26 cellular contexts compared by ENCODE assay signal in the genomic region with DNA sequence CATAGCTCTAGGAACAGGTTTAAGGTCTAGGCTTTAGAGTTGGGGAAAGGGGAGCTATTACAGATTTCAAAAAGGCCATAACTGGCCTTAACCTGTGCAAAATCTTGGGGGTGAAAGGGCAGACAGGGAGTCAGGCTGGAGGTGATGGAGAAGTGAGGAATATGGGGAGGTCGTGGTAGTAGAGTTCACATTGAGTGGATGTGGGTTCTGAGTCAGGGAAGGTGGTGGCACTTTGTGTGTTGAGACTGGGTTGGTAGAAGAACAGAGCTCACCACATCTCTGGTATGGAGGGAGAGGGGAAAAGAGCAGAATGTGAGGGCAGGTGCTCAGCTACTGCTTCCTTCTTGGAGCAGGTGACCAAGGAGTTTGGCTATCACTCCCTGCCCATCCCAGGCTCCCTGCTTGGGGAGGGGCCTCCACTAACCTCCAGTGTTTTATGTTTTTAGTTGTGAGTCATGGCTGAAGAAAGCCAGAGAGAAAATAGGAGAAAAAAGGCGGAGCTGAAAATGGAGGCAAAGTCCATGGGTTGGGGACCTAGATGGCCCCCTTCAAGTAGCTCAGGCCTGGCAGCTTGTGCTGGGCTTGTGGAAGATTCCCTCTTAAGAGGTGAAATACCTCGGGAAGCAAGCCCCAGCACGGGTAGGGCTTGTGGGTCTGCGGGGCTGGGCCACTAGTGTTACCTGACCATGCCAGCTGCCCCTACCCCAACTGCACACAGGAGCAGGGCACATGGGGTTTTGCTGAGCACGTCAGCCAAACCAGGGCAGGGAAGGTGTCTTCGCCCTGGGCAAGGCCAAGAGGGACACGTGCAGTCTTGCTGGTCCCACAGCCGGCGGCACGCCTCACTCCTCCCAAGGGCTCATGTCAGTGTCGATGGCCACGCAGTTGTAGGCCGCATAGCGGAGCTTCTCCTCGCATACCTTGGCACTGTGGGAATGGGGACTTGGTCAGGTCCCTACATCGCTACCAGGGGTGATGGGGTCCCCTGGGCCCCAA. TPM values are rescaled to one million over a fixed set of nuclear protein-coding genes. Genes with fewer than 3 reads are reported as not detected.
DNase-seq lines count a peak whose midpoint lies in the region; ATAC-seq, FAIRE-seq and TF ChIP-seq lines count a peak whose summit lies in the region.
"Had no signal": no experiment of that assay in that cellular context is flagged by ENCODE, and none has a peak within 500 bp of the region (broad histone marks: within the 10 kb centered on the region; RNA-seq: fewer than 3 reads in every experiment).

No MANE protein-coding gene starts in this region.

- H3K27me3 Mint-ChIP-seq in activated naive CD4-positive, alpha-beta T cell treated with anti-CD3 and anti-CD28 coated beads, Interleukin-2, amount 50 U/mL, for 24 hours: no peaks in the 10 kb centered on the region
- H3K27me3 Mint-ChIP-seq in activated naive CD4-positive, alpha-beta T cell treated with anti-CD3 and anti-CD28 coated beads for 36 hours (ENCODE audit: low read depth): no peaks in the 10 kb centered on the region
- H3K27me3 Mint-ChIP-seq: activated CD8-positive, alpha-beta memory T cell treated with anti-CD3 and anti-CD28 coated beads, Interleukin-2, amount 10 ng/mL, durations not matched to agents 7 days and 5 days had no signal

- no peak overlapping the region for H3K4ac ChIP-seq in IMR-90 (ENCODE audit: low read depth, low read length)

- 100% methylated on average over 8 of the region's 17 CpGs; no CpG with 5 or more reads in 1 of the 2 experiments for WGBS in IMR-90 (ENCODE audit: extremely low coverage in 2 of 2, insufficient read length in 1 of 2), 2 experiments

- H3K27me3 ChIP-seq in IMR-90 (ENCODE audit: control insufficient read depth, insufficient read depth, low read length) (no peaks in the 10 kb centered on the region), endothelial cell of umbilical vein (ENCODE audit: control insufficient read depth in 2 of 2, insufficient read depth in 2 of 2, low read length in 2 of 2) (no peaks in the 10 kb centered on the region), osteoblast (ENCODE audit: insufficient read depth, low read length) (no peaks in the 10 kb centered on the region)
- H3K27me3 ChIP-seq: dorsolateral prefrontal cortex, pancreas had no signal

- POLR2A ChIA-PET in IMR-90 (lab: Charles Lee; ENCODE audit: unreplicated experiment): interaction anchor here (0.5 kb wide), 1 partner anchor 300 kb away, joined by 6 read pairs; no protein-coding TSS in a partner anchor
- POLR2A ChIA-PET in endothelial cell of umbilical vein (lab: Charles Lee): no interaction called here

- no peak overlapping the region for H2BK15ac ChIP-seq in IMR-90 (ENCODE audit: low read depth, low read length)

- in situ Hi-C loops in IMR-90 (cut with MboI; ENCODE audit: low sequenced_read_pairs): no loop called here

- CTCF ChIA-PET in activated naive CD4-positive, alpha-beta T cell treated with anti-CD3 and anti-CD28 coated beads for 36 hours (lab: Charles Lee): interaction anchor here (1.2 kb wide), 1 partner anchor 11 kb away, joined by 3 read pairs; no protein-coding TSS in a partner anchor
- CTCF ChIA-PET in IMR-90 (lab: Yijun Ruan, JAX) (no interaction called here), endothelial cell of umbilical vein (lab: Charles Lee) (interaction anchor here (0.9 to 1.5 kb wide), 3 partner anchors 13 to 167 kb away, joined by 4 to 5 read pairs (median 4); partner anchors contain the start of gene EIF2B3)

- H2BK120ac ChIP-seq in IMR-90 (ENCODE audit: low read depth, low read length): no peak overlapping the region

- H3K36me3 Mint-ChIP-seq in activated naive CD4-positive, alpha-beta T cell treated with anti-CD3 and anti-CD28 coated beads, Interleukin-2, amount 50 U/mL, for 24 hours: peaks cover 13% of the 10 kb centered on the region
- peaks cover 15% of the 10 kb centered on the region for H3K36me3 Mint-ChIP-seq in activated naive CD4-positive, alpha-beta T cell treated with anti-CD3 and anti-CD28 coated beads for 36 hours (ENCODE audit: low read depth)

- H3K56ac ChIP-seq in IMR-90 (ENCODE audit: extremely low read depth, insufficient read depth, low read length): no peak overlapping the region

- H3K4me1 ChIP-seq in IMR-90 (ENCODE audit: control insufficient read depth, insufficient read depth, low read length) (no peaks in the 10 kb centered on the region), endothelial cell of umbilical vein (ENCODE audit: control insufficient read depth, extremely low read depth, insufficient read depth, low read length) (no peaks in the 10 kb centered on the region), osteoblast (ENCODE audit: insufficient read depth, low read length) (no peaks in the 10 kb centered on the region)
- H3K4me1 ChIP-seq: lower lobe of right lung, pancreas had no signal

- no peak overlapping the region for H3K4me3 Mint-ChIP-seq in activated naive CD4-positive, alpha-beta T cell treated with anti-CD3 and anti-CD28 coated beads, Interleukin-2, amount 50 U/mL, for 24 hours
- H3K4me3 Mint-ChIP-seq in activated naive CD4-positive, alpha-beta T cell treated with anti-CD3 and anti-CD28 coated beads for 36 hours: no peak overlapping the region
- H3K4me3 Mint-ChIP-seq: activated CD8-positive, alpha-beta memory T cell treated with anti-CD3 and anti-CD28 coated beads, Interleukin-2, amount 10 ng/mL, durations not matched to agents 7 days and 5 days had no signal

- no peak overlapping the region for H2AFZ ChIP-seq in IMR-90 (replicated peaks; ENCODE audit: low read length, poor library complexity)
- no peak overlapping the region for H2AFZ ChIP-seq in endothelial cell of umbilical vein (ENCODE audit: low read depth, low read length)
- H2AFZ ChIP-seq in osteoblast (ENCODE audit: low read length): no peak overlapping the region

- BruUV-seq in IMR-90 (replicated peaks; lab: Mats Ljungman, UMichigan): TSS peak; percentile 63
- BruUV-seq in endothelial cell of umbilical vein (replicated peaks; lab: Mats Ljungman, UMichigan): TSS peak; percentile 65

- H4K91ac ChIP-seq in IMR-90 (ENCODE audit: insufficient read depth, low read depth, low read length): no peak overlapping the region

- no peak overlapping the region for H3K14ac ChIP-seq in IMR-90 (replicated peaks; ENCODE audit: low read depth, low read length)

- no peak overlapping the region for H3K23ac ChIP-seq in IMR-90 (ENCODE audit: low read depth, low read length)

- TF ChIP-seq RAD21 in IMR-90 (IDR thresholded peaks at IDR 0.05; ENCODE audit: low read length): no peak

- FAIRE-seq in endothelial cell of umbilical vein (lab: Jason Lieb, UNC): no peak
- FAIRE-seq: GM19239, HTR-8/SVneo, islet of Langerhans, pancreas, urothelium cell line had no signal

- no peak overlapping the region for H2BK20ac ChIP-seq in IMR-90 (ENCODE audit: low read depth, low read length)

- H3K9me3 ChIP-seq in IMR-90 (ENCODE audit: control insufficient read depth, insufficient read depth, low read length) (no peaks in the 10 kb centered on the region), endothelial cell of umbilical vein (replicated peaks; ENCODE audit: control insufficient read depth, insufficient read depth, low read length) (no peaks in the 10 kb centered on the region), osteoblast (ENCODE audit: low read depth, low read length) (no peaks in the 10 kb centered on the region)
- H3K9me3 ChIP-seq: lower lobe of right lung, pancreas had no signal

- H3K79me2 ChIP-seq in endothelial cell of umbilical vein (ENCODE audit: control insufficient read depth, insufficient read depth, low read length) (no peaks in the 10 kb centered on the region), osteoblast (ENCODE audit: insufficient read depth, low read length) (no peaks in the 10 kb centered on the region)

- no peak for ATAC-seq in IMR-90 (ENCODE audit: low read depth)
- ATAC-seq: activated CD8-positive, alpha-beta memory T cell treated with anti-CD3 and anti-CD28 coated beads, Interleukin-2, amount 10 ng/mL, durations not matched to agents 7 days and 5 days; lower lobe of right lung; right cardiac atrium had no signal

- no peak for DNase-seq in activated naive CD4-positive, alpha-beta T cell treated with anti-CD3 and anti-CD28 coated beads for 36 hours
- DNase-seq in IMR-90 (no peak), endothelial cell of umbilical vein (ENCODE audit: low read depth, low spot score) (no peak), osteoblast (ENCODE audit: insufficient read length, low spot score, missing footprints) (peak; percentile 61), NCI-H82 treated with DMSO at 0.1 percent for 48 hours (lab: John Stamatoyannopoulos, UW; ENCODE audit: unreplicated experiment) (no peak), RPMI8226 (no peak), NK-92 (lab: John Stamatoyannopoulos, UW; ENCODE audit: unreplicated experiment) (no peak)
- DNase-seq: activated CD8-positive, alpha-beta memory T cell treated with anti-CD3 and anti-CD28 coated beads, Interleukin-2, amount 10 ng/mL, durations not matched to agents 7 days and 5 days; amygdala; central memory CD4-positive, alpha-beta T cell; dorsolateral prefrontal cortex; hypothalamus; Karpas-422; lower lobe of right lung; NCI-H2029; NCI-H2227 treated with DMSO at 0.1 percent for 48 hours; pancreas; right cardiac atrium; substantia nigra had no signal

- peak overlapping the region; percentile 26 for H3K27ac Mint-ChIP-seq in activated naive CD4-positive, alpha-beta T cell treated with anti-CD3 and anti-CD28 coated beads, Interleukin-2, amount 50 U/mL, for 24 hours
- no peak overlapping the region for H3K27ac Mint-ChIP-seq in activated naive CD4-positive, alpha-beta T cell treated with anti-CD3 and anti-CD28 coated beads for 36 hours
- H3K27ac Mint-ChIP-seq: activated CD8-positive, alpha-beta memory T cell treated with anti-CD3 and anti-CD28 coated beads, Interleukin-2, amount 10 ng/mL, durations not matched to agents 7 days and 5 days; activated T-helper 2 cell treated with anti-CD3 and anti-CD28 coated beads, Interferon-gamma antibody, Interleukin-2, Interleukin-4, amounts not matched to agents 10 μg/mL and 5 μg/mL and 100 μg/mL, durations not matched to agents 14 hours and 24 hours and 36 hours had no signal

- H2AK5ac ChIP-seq in IMR-90 (ENCODE audit: low read depth, low read length): no peak overlapping the region

- H4K5ac ChIP-seq in IMR-90 (ENCODE audit: low read depth, low read length): no peak overlapping the region

- H3K9me1 ChIP-seq in IMR-90 (ENCODE audit: insufficient read depth, low read length): 0 out of 2 replicates have a peak, but pooled peaks cover 3% of the 10 kb centered on the region
- H3K9me1 ChIP-seq in endothelial cell of umbilical vein (replicated peaks; ENCODE audit: control insufficient read depth, extremely low read depth, insufficient read depth, low read length): no peaks in the 10 kb centered on the region

- no peaks in the 10 kb centered on the region for H3K79me1 ChIP-seq in IMR-90 (ENCODE audit: low read depth in 1 of 2, low read length in 2 of 2)

- H2AK9ac ChIP-seq in IMR-90 (replicated peaks; ENCODE audit: low read depth, low read length, poor library complexity): no peak overlapping the region

- no peaks in the 10 kb centered on the region for H4K20me1 ChIP-seq in IMR-90 (ENCODE audit: insufficient read depth, low read length)
- no peaks in the 10 kb centered on the region for H4K20me1 ChIP-seq in endothelial cell of umbilical vein (replicated peaks; ENCODE audit: control insufficient read depth, extremely low read depth, insufficient read depth, low read length)
- no peaks in the 10 kb centered on the region for H4K20me1 ChIP-seq in osteoblast (ENCODE audit: insufficient read depth, low read length)

- no peak for TF ChIP-seq CTCF in IMR-90 (conservative IDR thresholded peaks at IDR 0.05; ENCODE audit: low read depth, low read length)
- no peak for TF ChIP-seq CTCF in endothelial cell of umbilical vein (IDR thresholded peaks at IDR 0.05; ENCODE audit: extremely low read depth in 1 of 2, insufficient read depth in 1 of 2, low read depth in 1 of 2, low read length in 2 of 2)
- no peak for TF ChIP-seq CTCF in osteoblast (IDR thresholded peaks at IDR 0.05; ENCODE audit: extremely low read depth, low read depth, low read length)

- H3K9ac ChIP-seq in IMR-90 (ENCODE audit: low read depth, low read length): no peak overlapping the region
- no peak overlapping the region for H3K9ac ChIP-seq in endothelial cell of umbilical vein (replicated peaks; ENCODE audit: extremely low read depth, insufficient read depth, low read length)

- H3K4me2 ChIP-seq in IMR-90 (ENCODE audit: low read depth, low read length): no peak overlapping the region
- H3K4me2 ChIP-seq in endothelial cell of umbilical vein (ENCODE audit: insufficient read depth, low read length): no peak overlapping the region
- H3K4me2 ChIP-seq in osteoblast (ENCODE audit: insufficient read depth, low read length): no peak overlapping the region

- TF ChIP-seq POLR2A in IMR-90 (IDR thresholded peaks at IDR 0.05; ENCODE audit: low read depth, low read length) (no peak), endothelial cell of umbilical vein (IDR thresholded peaks at IDR 0.05; ENCODE audit: low read depth, low read length) (no peak)

- no peak overlapping the region for H2BK5ac ChIP-seq in IMR-90 (ENCODE audit: low read depth, low read length, poor library complexity, severe bottlenecking)

- H4K8ac ChIP-seq in IMR-90 (ENCODE audit: low read depth in 2 of 2, low read length in 2 of 2): no peak overlapping the region

- H3K36me3 ChIP-seq in IMR-90 (ENCODE audit: control insufficient read depth, insufficient read depth, low read length): peaks cover 54% of the 10 kb centered on the region
- H3K36me3 ChIP-seq in endothelial cell of umbilical vein (ENCODE audit: control insufficient read depth in 2 of 2, extremely low read depth in 1 of 2, insufficient read depth in 2 of 2, low read length in 2 of 2): peaks cover 10 to 53% of the 10 kb centered on the region in 2 experiments
- peaks cover 53% of the 10 kb centered on the region for H3K36me3 ChIP-seq in osteoblast (ENCODE audit: insufficient read depth, low read length)

- peaks cover 9% of the 10 kb centered on the region for H3K4me1 Mint-ChIP-seq in activated naive CD4-positive, alpha-beta T cell treated with anti-CD3 and anti-CD28 coated beads, Interleukin-2, amount 50 U/mL, for 24 hours
- peaks cover 8% of the 10 kb centered on the region for H3K4me1 Mint-ChIP-seq in activated naive CD4-positive, alpha-beta T cell treated with anti-CD3 and anti-CD28 coated beads for 36 hours (ENCODE audit: low read depth)

- no peak overlapping the region for H3K18ac ChIP-seq in IMR-90 (ENCODE audit: low read depth, low read length)

- no peak overlapping the region for H3K4me3 ChIP-seq in IMR-90 (ENCODE audit: insufficient read depth, low read depth, low read length)
- H3K4me3 ChIP-seq in endothelial cell of umbilical vein (replicated peaks in 1 of 3; ENCODE audit: insufficient read depth in 1 of 3, low read depth in 1 of 3, low read length in 3 of 3): no peak overlapping the region
- H3K4me3 ChIP-seq in osteoblast (ENCODE audit: insufficient read depth, low read length): no peak overlapping the region
- H3K4me3 ChIP-seq: dorsolateral prefrontal cortex, lower lobe of right lung, pancreas had no signal

- dilution Hi-C loops in IMR-90 (cut with HindIII; ENCODE audit: low sequenced_read_pairs, unreplicated experiment) (no loop called here), endothelial cell of umbilical vein (cut with MboI; ENCODE audit: extremely low pct_ligation_motif_present, low sequenced_read_pairs) (no loop called here)

- H3K9me3 Mint-ChIP-seq in activated naive CD4-positive, alpha-beta T cell treated with anti-CD3 and anti-CD28 coated beads, Interleukin-2, amount 50 U/mL, for 24 hours: no peaks in the 10 kb centered on the region
- no peaks in the 10 kb centered on the region for H3K9me3 Mint-ChIP-seq in activated naive CD4-positive, alpha-beta T cell treated with anti-CD3 and anti-CD28 coated beads for 36 hours
- H3K9me3 Mint-ChIP-seq: activated T-helper 2 cell treated with anti-CD3 and anti-CD28 coated beads, Interferon-gamma antibody, Interleukin-2, Interleukin-4, amounts not matched to agents 10 μg/mL and 5 μg/mL and 100 μg/mL, durations not matched to agents 14 hours and 24 hours and 36 hours had no signal

- no peak overlapping the region for H3K27ac ChIP-seq in IMR-90 (ENCODE audit: insufficient read depth, low read length)
- no peak overlapping the region for H3K27ac ChIP-seq in endothelial cell of umbilical vein (ENCODE audit: insufficient read depth, low read depth, low read length)
- H3K27ac ChIP-seq in osteoblast (ENCODE audit: low read depth, low read length): no peak overlapping the region
- H3K27ac ChIP-seq: epithelial cell of prostate, lower lobe of right lung, pancreas had no signal

- intact Hi-C loops in activated naive CD4-positive, alpha-beta T cell treated with anti-CD3 and anti-CD28 coated beads for 36 hours (cut with micrococcal nuclease): no loop called here
- intact Hi-C loops in IMR-90 (cut with micrococcal nuclease): no loop called here
- intact Hi-C loops in endothelial cell of umbilical vein (cut with micrococcal nuclease): no loop called here

RNA-seq across cellular contexts. Expression of gene HECTD3, which starts 8.2 kb away (rescaled TPM):
- total RNA-seq in activated naive CD4-positive, alpha-beta T cell treated with anti-CD3 and anti-CD28 coated beads for 36 hours: 10 to 100 TPM; 14.3 to 16.9 TPM
- 12.2 and 14.4 TPM in 2 replicates for total RNA-seq in IMR-90 (2012; rRNA removed)
- polyA plus RNA-seq in IMR-90 (2012; rRNA removed): 39.5 and 44.1 TPM in 2 replicates
- 22.3 and 28.3 TPM in 2 replicates for polyA plus RNA-seq in IMR-90 (2012; cell fraction: cytosol; rRNA removed)
- polyA plus RNA-seq in IMR-90 (2012; cell fraction: nucleus; rRNA removed; ENCODE audit: low replicate concordance): 142 and 150 TPM in 2 replicates
- 72.6 and 80.0 TPM in 2 replicates for total RNA-seq in endothelial cell of umbilical vein
- 114 and 130 TPM in 2 replicates for polyA plus RNA-seq in endothelial cell of umbilical vein
- polyA plus RNA-seq in endothelial cell of umbilical vein (2011; cell fraction: cytosol; rRNA removed): 60.6 and 62.0 TPM in 2 replicates
- 211 and 218 TPM in 2 replicates for polyA plus RNA-seq in endothelial cell of umbilical vein (2011; cell fraction: nucleus; rRNA removed)
- polyA plus RNA-seq in endothelial cell of umbilical vein (2012): 51.9 and 52.8 TPM in 2 replicates
- polyA minus RNA-seq in endothelial cell of umbilical vein: 123 and 125 TPM in 2 replicates
- polyA minus RNA-seq in endothelial cell of umbilical vein (2011; cell fraction: cytosol; rRNA and poly(A)+ RNA removed): 18.9 TPM
- 40.1 and 41.0 TPM in 2 replicates for polyA minus RNA-seq in endothelial cell of umbilical vein (2011; cell fraction: nucleus; rRNA and poly(A)+ RNA removed)
- total RNA-seq in osteoblast: 23.9 and 26.1 TPM in 2 replicates

RNA-seq across cellular contexts. Expression of gene UROD, which starts 9.1 kb away (rescaled TPM):
- 100 to 1,000 TPM; 117 to 126 TPM for total RNA-seq in activated naive CD4-positive, alpha-beta T cell treated with anti-CD3 and anti-CD28 coated beads for 36 hours
- total RNA-seq in IMR-90 (2012; rRNA removed) (165 and 220 TPM in 2 replicates), endothelial cell of umbilical vein (187 and 192 TPM in 2 replicates), osteoblast (123 and 147 TPM in 2 replicates)
- polyA plus RNA-seq in IMR-90 (2012; rRNA removed) (224 and 247 TPM in 2 replicates), endothelial cell of umbilical vein (636 and 661 TPM in 2 replicates)
- polyA plus RNA-seq in IMR-90 (2012; cell fraction: cytosol; rRNA removed): 256 and 274 TPM in 2 replicates
- polyA plus RNA-seq in IMR-90 (2012; cell fraction: nucleus; rRNA removed; ENCODE audit: low replicate concordance): 310 and 337 TPM in 2 replicates
- polyA plus RNA-seq in endothelial cell of umbilical vein (2011; cell fraction: cytosol; rRNA removed): 439 and 454 TPM in 2 replicates
- 684 and 752 TPM in 2 replicates for polyA plus RNA-seq in endothelial cell of umbilical vein (2011; cell fraction: nucleus; rRNA removed)
- polyA plus RNA-seq in endothelial cell of umbilical vein (2012): 165 and 193 TPM in 2 replicates
- polyA minus RNA-seq in endothelial cell of umbilical vein: 334 and 362 TPM in 2 replicates
- 47.6 TPM for polyA minus RNA-seq in endothelial cell of umbilical vein (2011; cell fraction: cytosol; rRNA and poly(A)+ RNA removed)
- polyA minus RNA-seq in endothelial cell of umbilical vein (2011; cell fraction: nucleus; rRNA and poly(A)+ RNA removed): 106 and 120 TPM in 2 replicates

RNA-seq across cellular contexts. Expression of gene EIF2B3, which starts 16.6 kb away (rescaled TPM):
- total RNA-seq in activated naive CD4-positive, alpha-beta T cell treated with anti-CD3 and anti-CD28 coated beads for 36 hours: 10 to 100 TPM; 43.5 to 48.3 TPM
- total RNA-seq in IMR-90 (2012; rRNA removed): 63.3 and 77.8 TPM in 2 replicates
- 33.7 and 36.6 TPM in 2 replicates for polyA plus RNA-seq in IMR-90 (2012; rRNA removed)
- polyA plus RNA-seq in IMR-90 (2012; cell fraction: cytosol; rRNA removed): 9.4 and 19.0 TPM in 2 replicates
- 3.5 and 14.0 TPM in 2 replicates for polyA plus RNA-seq in IMR-90 (2012; cell fraction: nucleus; rRNA removed; ENCODE audit: low replicate concordance)
- 39.6 and 45.1 TPM in 2 replicates for total RNA-seq in endothelial cell of umbilical vein
- polyA plus RNA-seq in endothelial cell of umbilical vein: 25.7 and 28.4 TPM in 2 replicates
- polyA plus RNA-seq in endothelial cell of umbilical vein (2011; cell fraction: cytosol; rRNA removed): 39.1 and 42.6 TPM in 2 replicates
- polyA plus RNA-seq in endothelial cell of umbilical vein (2011; cell fraction: nucleus; rRNA removed): 25.2 and 32.6 TPM in 2 replicates
- polyA plus RNA-seq in endothelial cell of umbilical vein (2012): 32.2 and 54.6 TPM in 2 replicates
- polyA minus RNA-seq in endothelial cell of umbilical vein: 34.9 and 39.8 TPM in 2 replicates
- polyA minus RNA-seq in endothelial cell of umbilical vein (2011; cell fraction: cytosol; rRNA and poly(A)+ RNA removed): 12.0 TPM
- polyA minus RNA-seq in endothelial cell of umbilical vein (2011; cell fraction: nucleus; rRNA and poly(A)+ RNA removed): 37.8 and 43.4 TPM in 2 replicates
- 25.3 and 25.6 TPM in 2 replicates for total RNA-seq in osteoblast
